Comparison of ENCODE assay signal across 8 cellular contexts in the genomic region with DNA sequence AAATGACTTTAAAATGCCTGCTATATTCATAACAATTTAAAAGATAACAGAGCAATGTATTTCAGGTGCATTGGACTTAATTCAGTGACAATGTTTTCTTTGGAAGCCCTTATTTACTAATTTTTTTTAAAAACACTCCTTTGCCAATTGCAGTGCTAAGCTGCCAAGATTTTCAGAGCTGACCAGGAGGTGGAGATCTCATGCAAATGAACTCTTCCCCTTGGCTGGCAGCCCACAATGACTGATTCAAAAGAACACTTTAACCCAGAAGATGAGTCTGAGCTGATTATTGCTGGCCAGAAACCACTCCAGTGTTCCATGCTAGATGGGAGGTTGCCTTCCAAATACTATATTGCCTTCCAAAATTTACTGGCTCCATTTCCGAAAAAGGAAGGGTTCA.
DNase-seq lines count a peak whose midpoint lies in the region; ATAC-seq and TF ChIP-seq lines count a peak whose summit lies in the region.

No MANE protein-coding gene starts in this region.

- CTCF ChIA-PET in activated CD4-positive, alpha-beta T cell treated with anti-CD3 and anti-CD28 coated beads for 36 hours (lab: Charles Lee), result no interaction called here

- H3K4me1 ChIP-seq in prostate gland (replicated peaks), result no peaks in the 10 kb centered on the region

- H3K4me1 Mint-ChIP-seq in HFFc6 (ENCODE audit: low read depth), result no peaks in the 10 kb centered on the region
- no peaks in the 10 kb centered on the region for H3K4me1 Mint-ChIP-seq in activated CD4-positive, alpha-beta T cell treated with anti-CD3 and anti-CD28 coated beads for 36 hours

- no peaks in the 10 kb centered on the region for H3K36me3 Mint-ChIP-seq in HFFc6 (ENCODE audit: low read depth)
- no peaks in the 10 kb centered on the region for H3K36me3 Mint-ChIP-seq in activated CD4-positive, alpha-beta T cell treated with anti-CD3 and anti-CD28 coated beads for 36 hours (ENCODE audit: low read depth)

- DNase-seq in HFFc6, result peak; percentile 43
- peak; percentile 59 for DNase-seq in RPMI7951 (ENCODE audit: low read depth)
- DNase-seq in fibroblast of peridontal ligament (ENCODE audit: extremely low read depth), result peak; percentile 28
- DNase-seq in prostate gland (ENCODE audit: low spot score), result peak; percentile 46
- no peak for DNase-seq in GM19238 (ENCODE audit: insufficient read length, low spot score)
- DNase-seq in dedifferentiated amniotic fluid mesenchymal stem cell (ENCODE audit: extremely low spot score), result no peak
- no peak for DNase-seq in activated CD4-positive, alpha-beta T cell treated with anti-CD3 and anti-CD28 coated beads for 36 hours

- no peak for TF ChIP-seq POLR2A in prostate gland (IDR thresholded peaks at IDR 0.05)

- no peaks in the 10 kb centered on the region for H3K36me3 ChIP-seq in prostate gland

- H3K27me3 ChIP-seq in prostate gland (replicated peaks; ENCODE audit: insufficient read depth), result no peaks in the 10 kb centered on the region

- no peaks in the 10 kb centered on the region for H3K9me3 Mint-ChIP-seq in HFFc6
- no peaks in the 10 kb centered on the region for H3K9me3 Mint-ChIP-seq in activated CD4-positive, alpha-beta T cell treated with anti-CD3 and anti-CD28 coated beads for 36 hours (ENCODE audit: low read depth)

- 30% methylated on average over 1 of the region's 1 CpG for WGBS in prostate gland

- no peak for ATAC-seq in GM21723 (IDR thresholded peaks at IDR 0.05; ENCODE audit: unreplicated experiment)
- no peak for ATAC-seq in activated CD4-positive, alpha-beta T cell treated with anti-CD3 and anti-CD28 coated beads for 36 hours

- no peak overlapping the region for H3K4me3 ChIP-seq in prostate gland

- no peak overlapping the region for H3K27ac Mint-ChIP-seq in HFFc6
- H3K27ac Mint-ChIP-seq in activated CD4-positive, alpha-beta T cell treated with anti-CD3 and anti-CD28 coated beads for 36 hours, result no peak overlapping the region

- POLR2A ChIA-PET in activated CD4-positive, alpha-beta T cell treated with anti-CD3 and anti-CD28 coated beads for 36 hours (lab: Charles Lee), result no interaction called here

- TF ChIP-seq CTCF in HFFc6 (IDR thresholded peaks at IDR 0.05) (no peak), prostate gland (IDR thresholded peaks at IDR 0.05) (peak in 1 of 4 experiments; percentile 28)

- H3K27ac ChIP-seq in prostate gland, result no peak overlapping the region

- intact Hi-C loops in prostate gland (cut with DNase I), result no loop called here
- intact Hi-C loops in activated CD4-positive, alpha-beta T cell treated with anti-CD3 and anti-CD28 coated beads for 36 hours (cut with DNase I, micrococcal nuclease), result no loop called here

- no peak overlapping the region for H3K4me3 Mint-ChIP-seq in HFFc6
- H3K4me3 Mint-ChIP-seq in activated CD4-positive, alpha-beta T cell treated with anti-CD3 and anti-CD28 coated beads for 36 hours, result no peak overlapping the region

- no peaks in the 10 kb centered on the region for H3K9me3 ChIP-seq in prostate gland

- peaks cover 2% of the 10 kb centered on the region; the same call in 1 of the 2 replicates for H3K27me3 Mint-ChIP-seq in HFFc6 (ENCODE audit: insufficient read depth)
- peaks cover 9% of the 10 kb centered on the region for H3K27me3 Mint-ChIP-seq in activated CD4-positive, alpha-beta T cell treated with anti-CD3 and anti-CD28 coated beads for 36 hours

Comparison
In these comparisons a context has a peak if more than half of its experiments do, and no peak if none do; other contexts are left out.
1. DNase-seq: peak in HFFc6 (single experiment), RPMI7951 (single experiment), fibroblast of peridontal ligament (single experiment) and prostate gland (single experiment); none in GM19238 (single experiment), dedifferentiated amniotic fluid mesenchymal stem cell (single experiment) and activated CD4-positive, alpha-beta T cell treated with anti-CD3 and anti-CD28 coated beads for 36 hours (single experiment).